1 cellular context compared by ENCODE assay signal in genomic region chr7:150824379-150825177, GRCh38.
TF ChIP-seq lines count a peak whose summit lies in the region.

No MANE protein-coding gene starts in this region.

TF ChIP-seq in K562, 482 proteins besides CTCF, POLR2A, EP300 and RAD21 (continued from another document and continues in another):
- TF ChIP-seq CHD7 (IDR thresholded peaks at IDR 0.05; ENCODE audit: low read depth, low read length) (no peak), NR3C1 (CRISPR knock-in tag; IDR thresholded peaks at IDR 0.05) (no peak), CREB3L1 (IDR thresholded peaks at IDR 0.05; ENCODE audit: borderline replicate concordance, low read depth) (no peak), CTBP1 (IDR thresholded peaks at IDR 0.05; ENCODE audit: borderline replicate concordance) (0 out of 2 replicates have a peak, but pooled peaks have one; percentile 18), ZNF311 (CRISPR knock-in tag; IDR thresholded peaks at IDR 0.05) (no peak), ZFP91 (CRISPR knock-in tag; IDR thresholded peaks at IDR 0.05) (no peak), ZNF436 (CRISPR knock-in tag; IDR thresholded peaks at IDR 0.05) (no peak), SNAPC5 (CRISPR knock-in tag; IDR thresholded peaks at IDR 0.05) (no peak), EGR1 (conservative IDR thresholded peaks at IDR 0.05) (no peak), KDM1A (IDR thresholded peaks at IDR 0.05) (no peak), KLF1 (tag; IDR thresholded peaks at IDR 0.05) (no peak), ARID2 (IDR thresholded peaks at IDR 0.05) (no peak), ARID3B (CRISPR knock-in tag; IDR thresholded peaks at IDR 0.05; ENCODE audit: borderline replicate concordance) (0 out of 2 replicates have a peak, but pooled peaks have one; percentile 50), SAFB2 (IDR thresholded peaks at IDR 0.05; ENCODE audit: borderline replicate concordance, low read depth, low read length, severe bottlenecking) (no peak), SMARCB1 (IDR thresholded peaks at IDR 0.05; ENCODE audit: insufficient read length, low read depth) (no peak), MAZ (CRISPR knock-in tag; conservative IDR thresholded peaks at IDR 0.05 in 1 of 2, IDR thresholded peaks at IDR 0.05 in 1 of 2) (0 out of 4 replicates have a peak, but pooled peaks of 1 of the 2 experiments have one; percentile 44), ZNF717 (CRISPR knock-in tag; IDR thresholded peaks at IDR 0.05) (no peak), ZNF146 (CRISPR knock-in tag; IDR thresholded peaks at IDR 0.05; ENCODE audit: unreplicated experiment) (no peak), RNF2 (IDR thresholded peaks at IDR 0.05) (no peak), ZNF121 (CRISPR knock-in tag; conservative IDR thresholded peaks at IDR 0.05) (no peak), ZC3H8 (IDR thresholded peaks at IDR 0.05) (no peak), ZSCAN32 (CRISPR knock-in tag; IDR thresholded peaks at IDR 0.05) (no peak), HLTF (IDR thresholded peaks at IDR 0.05) (no peak), NCOA2 (IDR thresholded peaks at IDR 0.05; ENCODE audit: partially characterized antibody in 2 of 2) (no peak), ELF4 (CRISPR knock-in tag; IDR thresholded peaks at IDR 0.05) (no peak), CSDE1 (IDR thresholded peaks at IDR 0.05) (no peak), ZNF695 (CRISPR knock-in tag; IDR thresholded peaks at IDR 0.05) (no peak), CTCFL (IDR thresholded peaks at IDR 0.05; ENCODE audit: borderline replicate concordance, insufficient read depth, low read depth, low read length, poor library complexity, severe bottlenecking) (peak; percentile 90), BRF1 (IDR thresholded peaks at IDR 0.05; ENCODE audit: borderline replicate concordance, extremely low read depth, insufficient read length) (no peak), NFRKB (IDR thresholded peaks at IDR 0.05; ENCODE audit: low read depth) (0 out of 2 replicates have a peak, but pooled peaks have one; percentile 66), HDAC1 (IDR thresholded peaks at IDR 0.05) (no peak), DMBX1 (CRISPR knock-in tag; IDR thresholded peaks at IDR 0.05; ENCODE audit: borderline replicate concordance) (peak; percentile 34; the same call in 1 of the 2 replicates), ZNF584 (CRISPR knock-in tag; IDR thresholded peaks at IDR 0.05; ENCODE audit: low read depth) (no peak), ARID1B (IDR thresholded peaks at IDR 0.05) (no peak), THRA (IDR thresholded peaks at IDR 0.05) (no peak), ZNF217 (CRISPR knock-in tag; IDR thresholded peaks at IDR 0.05) (no peak), ZNF398 (CRISPR knock-in tag; IDR thresholded peaks at IDR 0.05) (no peak), RFX1 (IDR thresholded peaks at IDR 0.05) (peak; percentile 62), MED1 (CRISPR knock-in tag; IDR thresholded peaks at IDR 0.05; ENCODE audit: borderline replicate concordance) (no peak), ZNF41 (CRISPR knock-in tag; conservative IDR thresholded peaks at IDR 0.05) (no peak), MYC (IDR thresholded peaks at IDR 0.05; ENCODE audit: low read depth, low read length) (peak; percentile 46; the same call in 1 of the 2 replicates), MYC (CRISPR knock-in tag; IDR thresholded peaks at IDR 0.05; ENCODE audit: borderline replicate concordance, low read depth) (no peak), ZC3H11A (IDR thresholded peaks at IDR 0.05; ENCODE audit: low read depth, low read length) (no peak), RBFOX2 (IDR thresholded peaks at IDR 0.05; ENCODE audit: low read depth, low read length) (no peak), CHD2 (IDR thresholded peaks at IDR 0.05; ENCODE audit: low read depth, low read length) (peak; percentile 73)
